ENCODE assay signal across 21 cellular contexts in the genomic region with DNA sequence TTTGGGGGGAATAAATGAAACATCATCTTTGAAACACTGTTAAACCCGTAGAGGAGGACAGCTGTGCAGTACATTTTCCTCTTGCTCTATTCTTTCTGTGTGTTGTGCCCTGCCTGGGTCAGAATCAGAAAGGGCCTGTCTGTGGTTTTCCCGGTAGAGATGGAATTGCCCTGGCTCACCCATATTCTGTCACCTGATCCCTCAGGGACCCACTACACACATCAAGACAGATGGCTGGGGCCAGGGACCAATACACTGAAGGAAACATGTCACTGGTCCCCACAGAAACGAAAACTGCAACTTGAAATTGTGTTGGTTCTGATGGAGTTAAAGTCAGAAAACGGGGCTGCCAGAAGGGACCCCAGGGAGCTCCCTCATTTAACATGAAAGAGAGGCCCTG.
DNase-seq lines count a peak whose midpoint lies in the region; ATAC-seq and TF ChIP-seq lines count a peak whose summit lies in the region.
"Had no signal": no experiment of that assay in that cellular context is flagged by ENCODE, and none has a peak within 500 bp of the region (broad histone marks: within the 10 kb centered on the region; RNA-seq: fewer than 3 reads in every experiment).

No MANE protein-coding gene starts in this region.

- DNase-seq in activated naive CD8-positive, alpha-beta T cell treated with anti-CD3 and anti-CD28 coated beads for 36 hours: no peak
- no peak for DNase-seq in activated naive CD8-positive, alpha-beta T cell treated with anti-CD3 and anti-CD28 coated beads, Interleukin-2, amount 50 U/mL, for 24 hours
- DNase-seq in NCI-H524 treated with DMSO at 0.1 percent for 48 hours (lab: John Stamatoyannopoulos, UW): peak; percentile 37
- DNase-seq in nucleus accumbens (lab: John Stamatoyannopoulos, UW): no peak
- DNase-seq in activated CD8-positive, alpha-beta memory T cell treated with anti-CD3 and anti-CD28 coated beads, Interleukin-2, amount 50 U/mL, for 48 hours: no peak
- DNase-seq in OCI-LY7 (ENCODE audit: low spot score): no peak
- DNase-seq: activated CD4-positive, alpha-beta memory T cell treated with anti-CD3 and anti-CD28 coated beads, Interleukin-2, amount 10 ng/mL, durations not matched to agents 7 days and 5 days; activated T-cell treated with anti-CD3 and anti-CD28 coated beads, Interleukin-2, amount 50 U/mL, for 1 hour; body of pancreas; CD4-positive, CD25-positive, alpha-beta regulatory T cell; HCEC 1CT; Karpas-422; left lung; NCI-H2081; NCI-H526 treated with DMSO at 0.1 percent for 48 hours; occipital lobe; SHP77 treated with DMSO at 0.1 percent for 48 hours had no signal

- no peak overlapping the region for H3K4me3 Mint-ChIP-seq in activated naive CD8-positive, alpha-beta T cell treated with anti-CD3 and anti-CD28 coated beads for 36 hours
- no peak overlapping the region for H3K4me3 Mint-ChIP-seq in activated naive CD8-positive, alpha-beta T cell treated with anti-CD3 and anti-CD28 coated beads, Interleukin-2, amount 50 U/mL, for 24 hours
- no peak overlapping the region for H3K4me3 Mint-ChIP-seq in stimulated activated memory B cell treated with anti-CD40 and anti-IgM and Interleukin-4, amounts not matched to agents 10 μg/mL and 1 μg/mL and 100 μg/mL, for 72 hours
- H3K4me3 Mint-ChIP-seq: activated CD4-positive, alpha-beta memory T cell treated with anti-CD3 and anti-CD28 coated beads, Interleukin-2, amount 10 ng/mL, durations not matched to agents 7 days and 5 days; CD4-positive, CD25-positive, alpha-beta regulatory T cell had no signal

- no peak overlapping the region for H2AFZ ChIP-seq in OCI-LY7 (ENCODE audit: low read length)

- CTCF ChIA-PET in OCI-LY7 (lab: Charles Lee; ENCODE audit: unreplicated experiment): no interaction called here

- H3K4me1 Mint-ChIP-seq in activated naive CD8-positive, alpha-beta T cell treated with anti-CD3 and anti-CD28 coated beads for 36 hours: peaks cover 20% of the 10 kb centered on the region
- peaks cover 35% of the 10 kb centered on the region for H3K4me1 Mint-ChIP-seq in activated naive CD8-positive, alpha-beta T cell treated with anti-CD3 and anti-CD28 coated beads, Interleukin-2, amount 50 U/mL, for 24 hours
- peaks cover 25% of the 10 kb centered on the region for H3K4me1 Mint-ChIP-seq in stimulated activated memory B cell treated with anti-CD40 and anti-IgM and Interleukin-4, amounts not matched to agents 10 μg/mL and 1 μg/mL and 100 μg/mL, for 72 hours

- peaks cover 81% of the 10 kb centered on the region for H3K36me3 ChIP-seq in OCI-LY7 (ENCODE audit: insufficient read depth, low read length)
- H3K36me3 ChIP-seq: thoracic aorta had no signal

- no peak overlapping the region for H3K4me3 ChIP-seq in OCI-LY7 (ENCODE audit: low read depth, low read length, poor library complexity, severe bottlenecking)
- H3K4me3 ChIP-seq: body of pancreas, left lung, thoracic aorta had no signal

- ATAC-seq in activated naive CD8-positive, alpha-beta T cell treated with anti-CD3 and anti-CD28 coated beads, Interleukin-2, amount 50 U/mL, for 24 hours: no peak
- ATAC-seq in HG02610 (IDR thresholded peaks at IDR 0.05; ENCODE audit: unreplicated experiment): peak; percentile 82
- ATAC-seq in stimulated activated memory B cell treated with anti-CD40 and anti-IgM and Interleukin-4, amounts not matched to agents 10 μg/mL and 1 μg/mL and 100 μg/mL, for 72 hours: peak; percentile 53
- ATAC-seq: activated naive CD4-positive, alpha-beta T cell treated with anti-CD3 and anti-CD28 coated beads, Interleukin-2, amount 50 U/mL, for 72 hours; body of pancreas; left lung had no signal

- intact Hi-C loops in OCI-LY7 (cut with micrococcal nuclease; ENCODE audit: unreplicated experiment): no loop called here

- BruUV-seq in OCI-LY7 (replicated peaks; lab: Mats Ljungman, UMichigan): no TSS peak

- no peaks in the 10 kb centered on the region for H3K9me3 Mint-ChIP-seq in activated naive CD8-positive, alpha-beta T cell treated with anti-CD3 and anti-CD28 coated beads for 36 hours
- no peaks in the 10 kb centered on the region for H3K9me3 Mint-ChIP-seq in activated naive CD8-positive, alpha-beta T cell treated with anti-CD3 and anti-CD28 coated beads, Interleukin-2, amount 50 U/mL, for 24 hours
- H3K9me3 Mint-ChIP-seq in stimulated activated memory B cell treated with anti-CD40 and anti-IgM and Interleukin-4, amounts not matched to agents 10 μg/mL and 1 μg/mL and 100 μg/mL, for 72 hours: no peaks in the 10 kb centered on the region
- H3K9me3 Mint-ChIP-seq: activated CD4-positive, alpha-beta memory T cell treated with anti-CD3 and anti-CD28 coated beads, Interleukin-2, amount 10 ng/mL, durations not matched to agents 7 days and 5 days; activated naive CD4-positive, alpha-beta T cell treated with anti-CD3 and anti-CD28 coated beads, Interleukin-2, amount 50 U/mL, for 72 hours had no signal

- no peak overlapping the region for H3K4me2 ChIP-seq in OCI-LY7 (ENCODE audit: low read length)

- H3K27me3 Mint-ChIP-seq in activated naive CD8-positive, alpha-beta T cell treated with anti-CD3 and anti-CD28 coated beads for 36 hours: no peaks in the 10 kb centered on the region
- H3K27me3 Mint-ChIP-seq in activated naive CD8-positive, alpha-beta T cell treated with anti-CD3 and anti-CD28 coated beads, Interleukin-2, amount 50 U/mL, for 24 hours: no peaks in the 10 kb centered on the region
- no peaks in the 10 kb centered on the region for H3K27me3 Mint-ChIP-seq in stimulated activated memory B cell treated with anti-CD40 and anti-IgM and Interleukin-4, amounts not matched to agents 10 μg/mL and 1 μg/mL and 100 μg/mL, for 72 hours
- H3K27me3 Mint-ChIP-seq: activated CD4-positive, alpha-beta memory T cell treated with anti-CD3 and anti-CD28 coated beads, Interleukin-2, amount 10 ng/mL, durations not matched to agents 7 days and 5 days had no signal

- H3K9me3 ChIP-seq in OCI-LY7 (ENCODE audit: low read length): no peaks in the 10 kb centered on the region
- H3K9me3 ChIP-seq: body of pancreas, left lung, thoracic aorta had no signal

- no peaks in the 10 kb centered on the region for H4K20me1 ChIP-seq in OCI-LY7 (ENCODE audit: insufficient read depth, low read length)

- H3K79me2 ChIP-seq in OCI-LY7 (ENCODE audit: insufficient read depth, low read depth, low read length): no peaks in the 10 kb centered on the region

- no peak overlapping the region for H3K27ac ChIP-seq in OCI-LY7 (ENCODE audit: low read depth, low read length, poor library complexity, severe bottlenecking)
- H3K27ac ChIP-seq: body of pancreas, left lung, thoracic aorta had no signal

- POLR2A ChIA-PET in OCI-LY7 (lab: Charles Lee): interaction anchor here (0.8 kb wide), 1 partner anchor 12 kb away, joined by 3 read pairs; no protein-coding TSS in a partner anchor

- no peaks in the 10 kb centered on the region for H3K4me1 ChIP-seq in OCI-LY7 (ENCODE audit: insufficient read depth, low read length, poor library complexity, severe bottlenecking)
- H3K4me1 ChIP-seq: body of pancreas, left lung had no signal

- no peak for TF ChIP-seq CTCF in OCI-LY7 (conservative IDR thresholded peaks at IDR 0.05; ENCODE audit: low read length)

- peak overlapping the region; percentile 54 for H3K27ac Mint-ChIP-seq in activated naive CD8-positive, alpha-beta T cell treated with anti-CD3 and anti-CD28 coated beads for 36 hours
- H3K27ac Mint-ChIP-seq in activated naive CD8-positive, alpha-beta T cell treated with anti-CD3 and anti-CD28 coated beads, Interleukin-2, amount 50 U/mL, for 24 hours: no peak overlapping the region
- H3K27ac Mint-ChIP-seq in stimulated activated memory B cell treated with anti-CD40 and anti-IgM and Interleukin-4, amounts not matched to agents 10 μg/mL and 1 μg/mL and 100 μg/mL, for 72 hours: peak overlapping the region; percentile 30
- H3K27ac Mint-ChIP-seq: activated CD4-positive, alpha-beta memory T cell treated with anti-CD3 and anti-CD28 coated beads, Interleukin-2, amount 10 ng/mL, durations not matched to agents 7 days and 5 days; activated naive CD4-positive, alpha-beta T cell treated with anti-CD3 and anti-CD28 coated beads, Interleukin-2, amount 50 U/mL, for 72 hours; CD4-positive, CD25-positive, alpha-beta regulatory T cell had no signal

- H3K9me2 ChIP-seq in OCI-LY7 (ENCODE audit: insufficient read depth, low read length): no peaks in the 10 kb centered on the region

- peaks cover 48% of the 10 kb centered on the region for H3K36me3 Mint-ChIP-seq in activated naive CD8-positive, alpha-beta T cell treated with anti-CD3 and anti-CD28 coated beads for 36 hours
- H3K36me3 Mint-ChIP-seq in activated naive CD8-positive, alpha-beta T cell treated with anti-CD3 and anti-CD28 coated beads, Interleukin-2, amount 50 U/mL, for 24 hours (ENCODE audit: low read depth): peaks cover 70% of the 10 kb centered on the region
- peaks cover 69% of the 10 kb centered on the region for H3K36me3 Mint-ChIP-seq in stimulated activated memory B cell treated with anti-CD40 and anti-IgM and Interleukin-4, amounts not matched to agents 10 μg/mL and 1 μg/mL and 100 μg/mL, for 72 hours
